In genomic region chr13:101264931-101265330, GRCh38 we compare ENCODE assay signal across 27 cellular contexts.
"Had no signal": no experiment of that assay in that cellular context is flagged by ENCODE, and none has a peak within 500 bp of the region (broad histone marks: within the 10 kb centered on the region; RNA-seq: fewer than 3 reads in every experiment).

No MANE protein-coding gene starts in this region.

- H3K9me3 Mint-ChIP-seq: nephron; neural progenitor cell; stimulated activated effector memory CD8-positive, alpha-beta T cell treated with anti-CD3 and anti-CD28 coated beads, Interleukin-12 subunit alpha, Interleukin-12 subunit beta, amount 100 ng/mL, for 72 hours; stimulated activated naive B cell treated with anti-CD40 and anti-IgM and Interleukin-4, amounts not matched to agents 10 μg/mL and 1 μg/mL and 100 μg/mL, for 72 hours; stimulated activated naive CD8-positive, alpha-beta T cell treated with anti-CD3 and anti-CD28 coated beads, Interleukin-15, Interleukin-2, amounts not matched to agents 100 ng/mL and 50 ng/mL, for 24 hours had no signal

- H3K4me3 Mint-ChIP-seq: nephron; neural progenitor cell; stimulated activated naive B cell treated with anti-CD40 and anti-IgM and Interleukin-4, amounts not matched to agents 10 μg/mL and 1 μg/mL and 100 μg/mL, for 72 hours; stimulated activated naive CD8-positive, alpha-beta T cell treated with anti-CD3 and anti-CD28 coated beads, Interleukin-15, Interleukin-2, amounts not matched to agents 100 ng/mL and 50 ng/mL, for 24 hours had no signal

- DNase-seq: occipital lobe; ovary; posterior cingulate gyrus; psoas muscle; right cardiac atrium; right lobe of liver; sigmoid colon; small intestine; stimulated activated CD4-positive, alpha-beta T cell treated with anti-CD3 and anti-CD28 coated beads, Interleukin-15, amount 100 ng/mL, for 24 hours; stimulated activated CD4-positive, alpha-beta T cell treated with anti-CD3 and anti-CD28 coated beads, Interleukin-2, amount 100 ng/mL, for 24 hours; stimulated activated CD4-positive, alpha-beta T cell treated with anti-CD3 and anti-CD28 coated beads, Interleukin-2, amount 100 ng/mL, for 48 hours; stimulated activated CD4-positive, alpha-beta T cell treated with anti-CD3 and anti-CD28 coated beads, Interleukin-4, amount 100 ng/mL, for 24 hours; stimulated activated naive B cell treated with anti-CD40 and anti-IgM and Interleukin-4, amounts not matched to agents 10 μg/mL and 1 μg/mL and 100 μg/mL, for 72 hours; stimulated activated naive CD4-positive, alpha-beta T cell treated with Interleukin-2 at 50 U/mL for 16 hours; stomach; thyroid gland; trophoblast cell; upper lobe of left lung had no signal

- H3K27me3 ChIP-seq: neural progenitor cell, ovary, right lobe of liver, sigmoid colon, stomach, thyroid gland, tibial nerve, upper lobe of left lung, vagina had no signal

- H3K9me3 ChIP-seq: ovary, psoas muscle, right lobe of liver, sigmoid colon, stomach, thoracic aorta, thyroid gland, tibial nerve, upper lobe of left lung, vagina had no signal

- H3K4me3 ChIP-seq: neural progenitor cell, ovary, psoas muscle, right lobe of liver, sigmoid colon, stomach, thoracic aorta, thyroid gland, tibial nerve, upper lobe of left lung, vagina had no signal

- H3K9ac ChIP-seq: neural progenitor cell, parathyroid adenoma had no signal

- H3K27me3 Mint-ChIP-seq: progenitor cell of endocrine pancreas; stimulated activated naive B cell treated with anti-CD40 and anti-IgM and Interleukin-4, amounts not matched to agents 10 μg/mL and 1 μg/mL and 100 μg/mL, for 72 hours; stimulated activated naive CD8-positive, alpha-beta T cell treated with anti-CD3 and anti-CD28 coated beads, Interleukin-15, Interleukin-2, amounts not matched to agents 100 ng/mL and 50 ng/mL, for 24 hours had no signal

- ATAC-seq: psoas muscle; right cardiac atrium; right lobe of liver; stimulated activated effector memory CD8-positive, alpha-beta T cell treated with anti-CD3 and anti-CD28 coated beads, Interleukin-12 subunit alpha, Interleukin-12 subunit beta, amount 100 ng/mL, for 72 hours; stimulated activated naive B cell treated with anti-CD40 and anti-IgM and Interleukin-4, amounts not matched to agents 10 μg/mL and 1 μg/mL and 100 μg/mL, for 72 hours had no signal

- H2AFZ ChIP-seq: neural progenitor cell, parathyroid adenoma had no signal

- H3K27ac ChIP-seq: neural progenitor cell, ovary, parathyroid adenoma, psoas muscle, right lobe of liver, sigmoid colon, stomach, thoracic aorta, thyroid gland, tibial nerve, upper lobe of left lung, vagina had no signal

- H3K79me2 ChIP-seq: parathyroid adenoma had no signal

- H3K4me1 ChIP-seq: neural progenitor cell, parathyroid adenoma, psoas muscle, right lobe of liver, sigmoid colon, stomach, thyroid gland, tibial nerve, upper lobe of left lung, vagina had no signal

- H3K36me3 Mint-ChIP-seq: neural progenitor cell; stimulated activated effector memory CD8-positive, alpha-beta T cell treated with anti-CD3 and anti-CD28 coated beads, Interleukin-12 subunit alpha, Interleukin-12 subunit beta, amount 100 ng/mL, for 72 hours; stimulated activated naive B cell treated with anti-CD40 and anti-IgM and Interleukin-4, amounts not matched to agents 10 μg/mL and 1 μg/mL and 100 μg/mL, for 72 hours had no signal

- H3K27ac Mint-ChIP-seq: nephron; neural progenitor cell; progenitor cell of endocrine pancreas; stimulated activated effector memory CD8-positive, alpha-beta T cell treated with anti-CD3 and anti-CD28 coated beads, Interleukin-12 subunit alpha, Interleukin-12 subunit beta, amount 100 ng/mL, for 72 hours; stimulated activated naive B cell treated with anti-CD40 and anti-IgM and Interleukin-4, amounts not matched to agents 10 μg/mL and 1 μg/mL and 100 μg/mL, for 72 hours; stimulated activated naive CD8-positive, alpha-beta T cell treated with anti-CD3 and anti-CD28 coated beads, Interleukin-15, Interleukin-2, amounts not matched to agents 100 ng/mL and 50 ng/mL, for 24 hours had no signal

- H3K36me3 ChIP-seq: neural progenitor cell, ovary, right lobe of liver, sigmoid colon, stomach, thoracic aorta, thyroid gland, tibial nerve, upper lobe of left lung, vagina had no signal

- H3K4me1 Mint-ChIP-seq: nephron; neural progenitor cell; stimulated activated naive B cell treated with anti-CD40 and anti-IgM and Interleukin-4, amounts not matched to agents 10 μg/mL and 1 μg/mL and 100 μg/mL, for 72 hours had no signal

- H3K4me2 ChIP-seq: neural progenitor cell had no signal
